ENCODE assay signal across 8 cellular contexts in the genomic region with DNA sequence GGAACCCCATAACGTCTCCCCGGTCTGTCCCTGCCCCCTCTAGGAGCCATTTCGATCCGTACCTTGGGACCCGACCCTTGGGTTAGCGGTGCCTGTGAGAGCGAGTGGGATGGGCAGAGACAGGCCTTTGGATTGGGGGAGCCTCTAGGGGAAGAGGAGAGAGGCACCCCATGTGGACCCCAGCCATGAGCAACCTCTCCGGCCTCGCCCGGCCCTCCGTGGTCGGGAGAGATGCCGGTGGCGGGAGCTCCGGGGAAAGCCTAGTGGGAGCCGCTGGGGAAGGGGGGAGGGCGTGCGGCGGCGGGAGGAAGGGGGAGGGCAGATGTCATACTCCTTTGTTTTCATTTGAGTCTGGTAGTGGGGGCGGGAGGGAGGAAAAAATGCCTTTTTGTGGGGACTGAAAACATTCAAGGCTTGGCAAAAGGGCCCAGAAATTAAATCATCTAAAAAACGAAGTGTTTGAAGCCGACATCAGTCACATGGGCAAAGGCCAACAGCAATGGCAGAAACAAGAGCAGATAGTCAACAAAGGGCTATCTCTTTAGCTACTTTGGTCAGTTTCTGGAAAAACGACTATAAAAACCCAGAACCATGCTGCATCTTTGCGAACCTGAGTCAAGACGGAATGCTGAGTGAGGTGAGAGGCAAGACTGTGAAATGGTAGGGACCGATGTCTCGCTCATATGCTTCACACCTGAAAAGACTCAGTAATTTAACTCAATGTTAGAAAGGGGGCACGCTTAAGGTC. TPM values are rescaled to one million over a fixed set of nuclear protein-coding genes. Genes with fewer than 3 reads are reported as not detected.
DNase-seq lines count a peak whose midpoint lies in the region; ATAC-seq, FAIRE-seq and TF ChIP-seq lines count a peak whose summit lies in the region.

No MANE protein-coding gene starts in this region.

- H3K9me3 ChIP-seq in PC-9 (ENCODE audit: insufficient read depth, low read depth), result no peaks in the 10 kb centered on the region
- no peaks in the 10 kb centered on the region for H3K9me3 ChIP-seq in astrocyte (ENCODE audit: insufficient read depth, low read depth, low read length)
- no peaks in the 10 kb centered on the region for H3K9me3 ChIP-seq in right atrium auricular region
- H3K9me3 ChIP-seq in prostate gland, result no peaks in the 10 kb centered on the region

- H3K27ac ChIP-seq in PC-9, result peak overlapping the region; percentile 53
- H3K27ac ChIP-seq in astrocyte (ENCODE audit: low read depth, low read length), result peak overlapping the region; percentile 99
- peak overlapping the region; percentile 92 to 99 for H3K27ac ChIP-seq in right atrium auricular region
- peak overlapping the region; percentile 93 for H3K27ac ChIP-seq in prostate gland

- intact Hi-C loops in PC-9 (cut with micrococcal nuclease; ENCODE audit: unreplicated experiment), result no loop called here
- intact Hi-C loops in prostate gland (cut with DNase I), result loop anchor here (10.0 kb wide), 1 partner anchor 188 kb away; no protein-coding TSS in a partner anchor

- H3F3A ChIP-seq in PC-9 (ENCODE audit: insufficient read depth, low read depth), result 0 out of 2 replicates have a peak, but pooled peaks cover 4% of the 10 kb centered on the region

- H3K4me3 ChIP-seq in PC-9 (peak overlapping the region; percentile 92), astrocyte (ENCODE audit: insufficient read depth, low read depth, low read length) (peak overlapping the region; percentile 96), right atrium auricular region (peak overlapping the region; percentile 71 to 93), prostate gland (peak overlapping the region; percentile 68 to 90)

- ATAC-seq in GM21360 (IDR thresholded peaks at IDR 0.05; ENCODE audit: unreplicated experiment), result peak; percentile 45

- FAIRE-seq in astrocyte (lab: Jason Lieb, UNC), result no peak

- H3K4me3 Mint-ChIP-seq in astrocyte (ENCODE audit: unreplicated experiment), result peak overlapping the region; percentile 97

- H2AFZ ChIP-seq in PC-9 (peak overlapping the region; percentile 96), astrocyte (ENCODE audit: low read depth, low read length) (peak overlapping the region; percentile 93)

- H3K36me3 ChIP-seq in PC-9 (ENCODE audit: low read depth), result peaks cover 22% of the 10 kb centered on the region
- peaks cover 3% of the 10 kb centered on the region for H3K36me3 ChIP-seq in astrocyte (ENCODE audit: insufficient read depth, low read length)
- no peaks in the 10 kb centered on the region for H3K36me3 ChIP-seq in right atrium auricular region
- H3K36me3 ChIP-seq in prostate gland, result no peaks in the 10 kb centered on the region

- peak overlapping the region; percentile 94 for H3K27ac Mint-ChIP-seq in astrocyte (ENCODE audit: unreplicated experiment)

- CTCF ChIA-PET in PC-9 (lab: Charles Lee), result no interaction called here

- POLR2A ChIA-PET in PC-9 (lab: Charles Lee; ENCODE audit: unreplicated experiment), result no interaction called here

- TF ChIP-seq CTCF in PC-9 (conservative IDR thresholded peaks at IDR 0.05), result no peak
- no peak for TF ChIP-seq CTCF in astrocyte (IDR thresholded peaks at IDR 0.05; ENCODE audit: insufficient read depth, low read depth, low read length)
- no peak for TF ChIP-seq CTCF in right atrium auricular region (IDR thresholded peaks at IDR 0.05)
- TF ChIP-seq CTCF in prostate gland (IDR thresholded peaks at IDR 0.05), result no peak

- H3K79me2 ChIP-seq in PC-9 (ENCODE audit: low read depth), result peaks cover 50% of the 10 kb centered on the region
- peaks cover 53% of the 10 kb centered on the region for H3K79me2 ChIP-seq in astrocyte (ENCODE audit: insufficient read depth, low read length)

- peak overlapping the region; percentile 100 for H3K9ac ChIP-seq in astrocyte (ENCODE audit: low read length)

- H3K4me1 ChIP-seq in PC-9 (replicated peaks; ENCODE audit: insufficient read depth), result peaks cover 17% of the 10 kb centered on the region
- peaks cover 4% of the 10 kb centered on the region for H3K4me1 ChIP-seq in astrocyte (ENCODE audit: insufficient read depth, low read length)
- peaks cover 0 to 17% of the 10 kb centered on the region in 2 donors for H3K4me1 ChIP-seq in right atrium auricular region
- no peaks in the 10 kb centered on the region for H3K4me1 ChIP-seq in prostate gland (replicated peaks)

- no peaks in the 10 kb centered on the region for H3K9me2 ChIP-seq in PC-9 (ENCODE audit: insufficient read depth)

- whole genome bisulfite sequencing in prostate gland, result under 1% methylated on average over 29 of the region's 29 CpGs

- peaks cover 8% of the 10 kb centered on the region for H3K4me1 Mint-ChIP-seq in astrocyte (ENCODE audit: low read depth, unreplicated experiment)

- no peak for TF ChIP-seq POLR2A in prostate gland (IDR thresholded peaks at IDR 0.05)

- DNase-seq in DMS79 (lab: John Stamatoyannopoulos, UW) (peak; percentile 45), HK-2 (ENCODE audit: unreplicated experiment) (peak; percentile 65), PC-9 (peak in 1 of 2 experiments; percentile 43), astrocyte (ENCODE audit: low read depth) (peak; percentile 79), right atrium auricular region (ENCODE audit: low spot score) (peak; percentile 68), prostate gland (ENCODE audit: low spot score) (peak; percentile 46), NCI-H446 treated with DMSO at 0.1 percent for 48 hours (lab: John Stamatoyannopoulos, UW) (no peak)

- H3K27me3 ChIP-seq in PC-9 (ENCODE audit: insufficient read depth, low read depth) (no peaks in the 10 kb centered on the region), astrocyte (ENCODE audit: insufficient read depth, low read length) (no peaks in the 10 kb centered on the region), right atrium auricular region (no peaks in the 10 kb centered on the region), prostate gland (replicated peaks; ENCODE audit: insufficient read depth) (no peaks in the 10 kb centered on the region)

- H4K20me1 ChIP-seq in PC-9 (ENCODE audit: insufficient read depth) (no peaks in the 10 kb centered on the region), astrocyte (ENCODE audit: insufficient read depth, low read length) (peaks cover 26% of the 10 kb centered on the region)

- H3K36me3 Mint-ChIP-seq in astrocyte (ENCODE audit: low read depth, unreplicated experiment), result peaks cover 8% of the 10 kb centered on the region

- H3K4me2 ChIP-seq in PC-9 (peak overlapping the region; percentile 97), astrocyte (ENCODE audit: low read length) (peak overlapping the region; percentile 91)

- BruUV-seq in PC-9 (replicated peaks; lab: Mats Ljungman, UMichigan), result TSS peak; percentile 38

- peaks cover 2% of the 10 kb centered on the region for H3K9me3 Mint-ChIP-seq in astrocyte (ENCODE audit: unreplicated experiment)

- H3K27me3 Mint-ChIP-seq in astrocyte (ENCODE audit: low read depth, unreplicated experiment), result no peaks in the 10 kb centered on the region

RNA-seq across cellular contexts. Expression of a gene that starts 0.8 kb away (rescaled TPM):
- total RNA-seq in PC-9 (2021) (11.5 and 14.0 TPM in 2 replicates), astrocyte (17.7 and 20.7 TPM in 2 replicates), right atrium auricular region (10 to 100 TPM; 15.9 to 21.9 TPM), prostate gland (10 to 100 TPM; 22.0 to 78.8 TPM)
